16 cellular contexts compared by ENCODE assay signal in the genomic region with DNA sequence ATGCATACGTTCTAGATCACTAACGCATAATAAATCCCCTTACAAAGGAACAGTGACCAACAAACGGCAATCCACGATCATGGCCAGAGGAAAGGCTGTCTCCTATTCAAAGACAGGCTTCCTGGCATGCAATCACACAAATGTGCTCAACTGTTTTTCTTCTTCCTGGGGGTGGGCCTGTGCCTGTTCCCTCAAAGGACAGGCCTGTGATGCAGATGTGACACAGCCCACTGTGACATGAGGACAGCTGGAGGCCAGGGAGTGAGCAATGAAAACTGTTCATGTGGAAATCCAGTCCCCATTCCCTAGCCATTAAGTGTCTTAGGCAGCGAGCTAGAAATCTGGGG.
DNase-seq lines count a peak whose midpoint lies in the region; ATAC-seq and TF ChIP-seq lines count a peak whose summit lies in the region.
"Had no signal": no experiment of that assay in that cellular context is flagged by ENCODE, and none has a peak within 500 bp of the region (broad histone marks: within the 10 kb centered on the region; RNA-seq: fewer than 3 reads in every experiment).

No MANE protein-coding gene starts in this region.

- peak; percentile 62 for DNase-seq in BE2C
- no peak for DNase-seq in WTC11 (ENCODE audit: low spot score)
- no peak for DNase-seq in right cardiac atrium
- no peak for DNase-seq in DMS53 (lab: John Stamatoyannopoulos, UW)
- no peak for DNase-seq in dermis blood vessel endothelial cell
- no peak for DNase-seq in NCI-H510A (lab: John Stamatoyannopoulos, UW)
- no peak for DNase-seq in NCI-H446 (lab: John Stamatoyannopoulos, UW)
- DNase-seq: activated naive CD8-positive, alpha-beta T cell treated with anti-CD3 and anti-CD28 coated beads for 36 hours; cortex of kidney; naive thymus-derived CD4-positive, alpha-beta T cell; NCI-H1105; NCI-H526; SIG-M5; testis had no signal

- 21% methylated on average over 5 of the region's 5 CpGs for WGBS in right cardiac atrium

- H3K9ac ChIP-seq in parathyroid adenoma = no peak overlapping the region

- peaks cover 17% of the 10 kb centered on the region for H3K4me1 Mint-ChIP-seq in WTC11
- H3K4me1 Mint-ChIP-seq: activated naive CD8-positive, alpha-beta T cell treated with anti-CD3 and anti-CD28 coated beads for 36 hours; IgD-negative memory B cell; naive thymus-derived CD4-positive, alpha-beta T cell had no signal

- H3K79me2 ChIP-seq in parathyroid adenoma = no peaks in the 10 kb centered on the region

- H3K36me3 ChIP-seq in BE2C (no peaks in the 10 kb centered on the region), parathyroid adenoma (ENCODE audit: control insufficient read depth, insufficient read depth, low read length) (no peaks in the 10 kb centered on the region)

- no peak overlapping the region for H3K4me3 Mint-ChIP-seq in WTC11
- H3K4me3 Mint-ChIP-seq: activated naive CD8-positive, alpha-beta T cell treated with anti-CD3 and anti-CD28 coated beads for 36 hours; IgD-negative memory B cell; naive thymus-derived CD4-positive, alpha-beta T cell had no signal

- H3K4me1 ChIP-seq in BE2C (peaks cover 13% of the 10 kb centered on the region), right cardiac atrium (ENCODE audit: control insufficient read depth, insufficient read depth, low read length) (peaks cover 13% of the 10 kb centered on the region), parathyroid adenoma (peaks cover 13% of the 10 kb centered on the region)
- H3K4me1 ChIP-seq: testis had no signal

- H3K36me3 Mint-ChIP-seq in WTC11 = peaks cover 14% of the 10 kb centered on the region
- H3K36me3 Mint-ChIP-seq: activated naive CD8-positive, alpha-beta T cell treated with anti-CD3 and anti-CD28 coated beads for 36 hours; IgD-negative memory B cell had no signal

- H2AFZ ChIP-seq in parathyroid adenoma = peak overlapping the region; percentile 68

- CTCF ChIA-PET in WTC11 (lab: Charles Lee) = no interaction called here

- no peak for TF ChIP-seq CTCF in BE2C (IDR thresholded peaks at IDR 0.05; ENCODE audit: low read depth, low read length)
- TF ChIP-seq CTCF in WTC11 (IDR thresholded peaks at IDR 0.05) = no peak
- TF ChIP-seq CTCF in parathyroid adenoma (IDR thresholded peaks at IDR 0.05) = no peak

- POLR2A ChIA-PET in WTC11 (lab: Charles Lee) = no interaction called here

- no peaks in the 10 kb centered on the region for H3K9me3 ChIP-seq in BE2C
- no peaks in the 10 kb centered on the region for H3K9me3 ChIP-seq in right cardiac atrium (ENCODE audit: control insufficient read depth, low read length)
- no peaks in the 10 kb centered on the region for H3K9me3 ChIP-seq in parathyroid adenoma (ENCODE audit: control insufficient read depth, low read length)
- H3K9me3 ChIP-seq: testis had no signal

- H3K4me2 ChIP-seq in parathyroid adenoma (ENCODE audit: low read length) = no peak overlapping the region

- intact Hi-C loops in right cardiac atrium (cut with DNase I) = no loop called here

- H3K4me3 ChIP-seq in BE2C (ENCODE audit: low read depth, low read length) (no peak overlapping the region), right cardiac atrium (ENCODE audit: low read length) (no peak overlapping the region), parathyroid adenoma (ENCODE audit: low read depth, low read length) (no peak overlapping the region)
- H3K4me3 ChIP-seq: testis had no signal

- ATAC-seq in WTC11 (no peak; the same call in none of the 2 replicates), right cardiac atrium (peak; percentile 27 to 40)
- ATAC-seq: naive thymus-derived CD4-positive, alpha-beta T cell had no signal

- H3K27ac ChIP-seq in right cardiac atrium (ENCODE audit: low read length) = peak overlapping the region; percentile 88
- H3K27ac ChIP-seq in parathyroid adenoma = peak overlapping the region; percentile 57
- H3K27ac ChIP-seq: testis had no signal

- peaks cover 33% of the 10 kb centered on the region for H3K9me3 Mint-ChIP-seq in WTC11

- peak overlapping the region; percentile 17; the same call in 1 of the 2 replicates for H3K27ac Mint-ChIP-seq in WTC11
- H3K27ac Mint-ChIP-seq: activated naive CD8-positive, alpha-beta T cell treated with anti-CD3 and anti-CD28 coated beads for 36 hours; IgD-negative memory B cell; naive thymus-derived CD4-positive, alpha-beta T cell had no signal

- H3K27me3 ChIP-seq in BE2C (no peaks in the 10 kb centered on the region), right cardiac atrium (ENCODE audit: control insufficient read depth, insufficient read depth) (no peaks in the 10 kb centered on the region), parathyroid adenoma (ENCODE audit: control insufficient read depth, insufficient read depth, low read length) (no peaks in the 10 kb centered on the region)
- H3K27me3 ChIP-seq: testis had no signal

- H3K27me3 Mint-ChIP-seq in WTC11 (ENCODE audit: low read depth) = no peaks in the 10 kb centered on the region
- H3K27me3 Mint-ChIP-seq: activated naive CD8-positive, alpha-beta T cell treated with anti-CD3 and anti-CD28 coated beads for 36 hours had no signal

TF ChIP-seq in WTC11, 78 proteins besides CTCF, POLR2A, EP300 and RAD21:
- TF ChIP-seq TEAD4 (CRISPR knock-in tag; IDR thresholded peaks at IDR 0.05) (no peak), FOXK1 (CRISPR knock-in tag; IDR thresholded peaks at IDR 0.05) (no peak), ZNF416 (CRISPR knock-in tag; IDR thresholded peaks at IDR 0.05) (no peak)
- TF ChIP-seq, protein P1, sequence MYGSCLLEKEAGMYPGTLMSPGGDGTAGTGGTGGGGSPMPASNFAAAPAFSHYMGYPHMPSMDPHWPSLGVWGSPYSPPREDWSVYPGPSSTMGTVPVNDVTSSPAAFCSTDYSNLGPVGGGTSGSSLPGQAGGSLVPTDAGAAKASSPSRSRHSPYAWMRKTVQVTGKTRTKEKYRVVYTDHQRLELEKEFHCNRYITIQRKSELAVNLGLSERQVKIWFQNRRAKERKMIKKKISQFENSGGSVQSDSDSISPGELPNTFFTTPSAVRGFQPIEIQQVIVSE (CRISPR knock-in tag; IDR thresholded peaks at IDR 0.05; ENCODE audit: borderline replicate concordance) = no peak
